In genomic region chrX:150982786-150983525, GRCh38 we compare ENCODE assay signal across 8 cellular contexts. TPM values are rescaled to one million over a fixed set of nuclear protein-coding genes. Genes with fewer than 3 reads are reported as not detected.
A peak's percentile ranks its signal among the peaks of the same experiment; 100 is the strongest.
DNase-seq lines count a peak whose midpoint lies in the region; ATAC-seq and TF ChIP-seq lines count a peak whose summit lies in the region.

Gene HMGB3, plus strand, starts transcription at chrX:150983335. Its CDS starts 2,265 bp downstream, at chrX:150985600.

- intact Hi-C loops in heart right ventricle (cut with DNase I), result loop anchor here in 5 of 10 donors (5.0 to 10.0 kb wide), 3 partner anchors 81 to 211 kb away; no protein-coding TSS in a partner anchor
- intact Hi-C loops in posterior vena cava (cut with DNase I), result no loop called here
- intact Hi-C loops in upper lobe of right lung (cut with DNase I), result no loop called here

- DNase-seq in NCI-H128 (lab: John Stamatoyannopoulos, UW; ENCODE audit: unreplicated experiment) (peak; percentile 91), SW 1271 (lab: John Stamatoyannopoulos, UW) (peak; percentile 82 to 83), heart right ventricle (peak; percentile 68 to 78), posterior vena cava (ENCODE audit: low spot score) (peak; percentile 95), upper lobe of right lung (peak; percentile 93)
- DNase-seq in activated naive CD8-positive, alpha-beta T cell treated with anti-CD3 and anti-CD28 coated beads, Interleukin-2, amount 50 U/mL, for 16 hours (ENCODE audit: low read depth, low spot score), result peak; percentile 42

- 0 to 1% methylated on average over 41 to 60 of the region's 90 CpGs for WGBS in heart right ventricle, 2 donors

- peaks cover 0 to 15% (median 0%) of the 10 kb centered on the region in 9 donors for H3K36me3 ChIP-seq in heart right ventricle
- no peaks in the 10 kb centered on the region for H3K36me3 ChIP-seq in upper lobe of right lung

- peak within 1 kb of the TSS in 1 of 10 donors; percentile 61 for H3K27ac ChIP-seq in heart right ventricle
- no peak within 1 kb of the TSS for H3K27ac ChIP-seq in upper lobe of right lung

- H3K9me3 ChIP-seq in heart right ventricle (peaks cover 0 to 4% (median 0%) of the 10 kb centered on the region in 11 donors), upper lobe of right lung (no peaks in the 10 kb centered on the region)

- TF ChIP-seq CTCF in GM12875 (IDR thresholded peaks at IDR 0.05; ENCODE audit: borderline replicate concordance, insufficient read depth, low read depth, low read length), result no peak
- no peak for TF ChIP-seq CTCF in heart right ventricle (IDR thresholded peaks at IDR 0.05)
- TF ChIP-seq CTCF in upper lobe of right lung (IDR thresholded peaks at IDR 0.05), result no peak

- H3K4me1 ChIP-seq in heart right ventricle (peaks cover 0 to 6% (median 0%) of the 10 kb centered on the region in 9 donors), upper lobe of right lung (no peaks in the 10 kb centered on the region)

- ATAC-seq in HG02759 (IDR thresholded peaks at IDR 0.05; ENCODE audit: unreplicated experiment) (peak; percentile 95), heart right ventricle (peak; percentile 93 to 99 (median 98)), upper lobe of right lung (peak; percentile 99)

- H3K27me3 ChIP-seq in heart right ventricle (no peaks in the 10 kb centered on the region), upper lobe of right lung (no peaks in the 10 kb centered on the region)

- peak within 1 kb of the TSS; percentile 71 for H3K4me3 ChIP-seq in GM12875 (ENCODE audit: low read depth, low read length)
- H3K4me3 ChIP-seq in heart right ventricle, result peak within 1 kb of the TSS in 9 of 10 donors; percentile 34 to 60 (median 55)
- H3K4me3 ChIP-seq in upper lobe of right lung, result peak within 1 kb of the TSS; percentile 51

RNA-seq across cellular contexts. Expression of gene HMGB3, which starts in this region (rescaled TPM):
- 10 to 100 TPM in 7 of 10 donors, 1 to 10 TPM in 3; 5.1 to 16.4 (median 13.8) TPM for total RNA-seq in heart right ventricle
- polyA plus RNA-seq in heart right ventricle, result 10 to 100 TPM in 1 of 2 donors, 1 to 10 TPM in 1; 8.9 to 13.9 TPM
- total RNA-seq in posterior vena cava, result 1 to 10 TPM; 3.8 to 5.2 TPM
- 19.5 TPM for total RNA-seq in upper lobe of right lung

Comparison
In these comparisons a context has a peak if more than half of its experiments do, and no peak if none do; other contexts are left out.
1. DNase-seq: peak in every context shown above with its lines; median percentile 95 in posterior vena cava; 93 in upper lobe of right lung; 91 in NCI-H128; 82 in SW 1271; 73 in heart right ventricle; 42 in activated naive CD8-positive, alpha-beta T cell treated with anti-CD3 and anti-CD28 coated beads, Interleukin-2, amount 50 U/mL, for 16 hours.